In the genomic region with DNA sequence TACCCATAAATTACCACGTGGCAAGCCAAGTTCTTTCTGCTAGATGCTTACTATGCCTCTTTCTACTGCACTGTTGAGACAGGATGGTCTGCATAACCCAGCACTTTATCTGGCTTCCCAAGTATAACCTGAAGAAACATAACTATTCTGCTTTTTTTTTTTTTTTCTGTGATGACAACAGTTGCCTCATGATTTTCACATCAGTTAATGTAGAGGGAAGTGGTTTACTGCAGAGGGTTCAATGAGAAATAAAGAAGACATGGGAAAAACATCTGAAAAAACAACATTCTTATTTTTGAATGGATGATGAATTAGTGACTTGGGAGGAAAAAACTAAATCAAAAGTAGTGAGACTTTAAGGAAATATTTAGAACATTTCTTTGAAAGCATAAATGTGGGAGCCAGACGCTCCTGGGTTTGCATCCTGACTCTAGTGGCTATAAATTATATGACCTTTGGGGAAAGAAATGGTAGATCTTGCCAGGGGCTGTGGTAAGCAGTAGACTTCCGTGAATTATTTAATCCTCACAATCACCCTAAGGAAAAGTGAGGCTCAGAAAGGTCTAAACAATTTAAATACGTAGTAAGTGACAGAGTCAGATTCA, we compare ENCODE assay signal across 19 cellular contexts.
DNase-seq lines count a peak whose midpoint lies in the region; ATAC-seq, FAIRE-seq and TF ChIP-seq lines count a peak whose summit lies in the region.
"Had no signal": no experiment of that assay in that cellular context is flagged by ENCODE, and none has a peak within 500 bp of the region (broad histone marks: within the 10 kb centered on the region; RNA-seq: fewer than 3 reads in every experiment).

No MANE protein-coding gene starts in this region.

- H3K4me2 ChIP-seq in endothelial cell of umbilical vein (ENCODE audit: insufficient read depth, low read length) (no peak overlapping the region), mesenchymal stem cell (ENCODE audit: low read length, poor library complexity, severe bottlenecking) (no peak overlapping the region)

- no peak overlapping the region for H3K27ac ChIP-seq in endothelial cell of umbilical vein (ENCODE audit: insufficient read depth, low read depth, low read length)
- no peak overlapping the region for H3K27ac ChIP-seq in mesenchymal stem cell (ENCODE audit: low read length, poor library complexity, severe bottlenecking)
- H3K27ac ChIP-seq: 22Rv1 had no signal

- TF ChIP-seq POLR2A in endothelial cell of umbilical vein (IDR thresholded peaks at IDR 0.05; ENCODE audit: low read depth, low read length): no peak

- H4K20me1 ChIP-seq in endothelial cell of umbilical vein (replicated peaks; ENCODE audit: control insufficient read depth, extremely low read depth, insufficient read depth, low read length): no peaks in the 10 kb centered on the region

- dilution Hi-C loops in endothelial cell of umbilical vein (cut with MboI; ENCODE audit: extremely low pct_ligation_motif_present, low sequenced_read_pairs): no loop called here

- no peak overlapping the region for H3K4me3 Mint-ChIP-seq in activated T-cell treated with anti-CD3 and anti-CD28 coated beads, Interleukin-2, amount 50 U/mL, for 4 hours
- H3K4me3 Mint-ChIP-seq: CD4-positive, alpha-beta T cell had no signal

- H3K9me3 ChIP-seq in endothelial cell of umbilical vein (replicated peaks; ENCODE audit: control insufficient read depth, insufficient read depth, low read length) (no peaks in the 10 kb centered on the region), mesenchymal stem cell (ENCODE audit: control insufficient read depth, low read length) (peaks cover 6% of the 10 kb centered on the region)
- H3K9me3 ChIP-seq: HAP-1 had no signal

- H3K36me3 ChIP-seq in endothelial cell of umbilical vein (ENCODE audit: control insufficient read depth in 2 of 2, extremely low read depth in 1 of 2, insufficient read depth in 2 of 2, low read length in 2 of 2) (no peaks in the 10 kb centered on the region), mesenchymal stem cell (ENCODE audit: control insufficient read depth in 1 of 2, insufficient read depth in 2 of 2, low read depth in 1 of 2, low read length in 2 of 2) (no peaks in the 10 kb centered on the region)
- H3K36me3 ChIP-seq: HAP-1 had no signal

- 77% methylated on average over 3 of the region's 4 CpGs for WGBS in mesenchymal stem cell

- FAIRE-seq in endothelial cell of umbilical vein (lab: Jason Lieb, UNC): no peak

- H3K9me1 ChIP-seq in endothelial cell of umbilical vein (replicated peaks; ENCODE audit: control insufficient read depth, extremely low read depth, insufficient read depth, low read length): no peaks in the 10 kb centered on the region

- no peak for TF ChIP-seq CTCF in endothelial cell of umbilical vein (IDR thresholded peaks at IDR 0.05; ENCODE audit: extremely low read depth in 1 of 2, insufficient read depth in 1 of 2, low read depth in 1 of 2, low read length in 2 of 2)

- H2AFZ ChIP-seq in endothelial cell of umbilical vein (ENCODE audit: low read depth, low read length): no peak overlapping the region
- H2AFZ ChIP-seq in mesenchymal stem cell (ENCODE audit: low read depth, low read length): no peak overlapping the region

- H4K91ac ChIP-seq in mesenchymal stem cell (ENCODE audit: low read length): no peak overlapping the region

- no peak for ATAC-seq in GM19467 (IDR thresholded peaks at IDR 0.05; ENCODE audit: unreplicated experiment)
- ATAC-seq in activated T-cell treated with anti-CD3 and anti-CD28 coated beads, Interleukin-2, amount 50 U/mL, for 4 hours: no peak

- H4K8ac ChIP-seq in mesenchymal stem cell (ENCODE audit: low read length): no peak overlapping the region

- H2BK15ac ChIP-seq in mesenchymal stem cell (ENCODE audit: low read depth, poor library complexity, severe bottlenecking): no peak overlapping the region

- no peak overlapping the region for H3K4ac ChIP-seq in mesenchymal stem cell (ENCODE audit: low read depth in 1 of 2, low read length in 2 of 2)

- H3K9ac ChIP-seq in endothelial cell of umbilical vein (replicated peaks; ENCODE audit: extremely low read depth, insufficient read depth, low read length) (no peak overlapping the region), mesenchymal stem cell (ENCODE audit: low read length) (no peak overlapping the region)

- BruUV-seq in endothelial cell of umbilical vein (replicated peaks; lab: Mats Ljungman, UMichigan): no TSS peak

- no peaks in the 10 kb centered on the region for H3K79me1 ChIP-seq in mesenchymal stem cell (replicated peaks; ENCODE audit: low read length, poor library complexity, severe bottlenecking)

- H2BK5ac ChIP-seq in mesenchymal stem cell (ENCODE audit: low read depth, low read length, poor library complexity, severe bottlenecking): no peak overlapping the region

- peaks cover 5% of the 10 kb centered on the region for H3K27me3 Mint-ChIP-seq in activated T-cell treated with anti-CD3 and anti-CD28 coated beads, Interleukin-2, amount 50 U/mL, for 4 hours (ENCODE audit: low read depth)

- no peaks in the 10 kb centered on the region for H3K79me2 ChIP-seq in endothelial cell of umbilical vein (ENCODE audit: control insufficient read depth, insufficient read depth, low read length)

- CTCF ChIA-PET in endothelial cell of umbilical vein (lab: Charles Lee): no interaction called here

- DNase-seq in AG08395 (ENCODE audit: low spot score) (peak; percentile 18), GM03348 (ENCODE audit: low spot score) (peak; percentile 30), MV-4-11 (lab: John Stamatoyannopoulos, UW) (peak; percentile 79), endothelial cell of umbilical vein (ENCODE audit: low read depth, low spot score) (peak; percentile 60), midbrain (lab: John Stamatoyannopoulos, UW) (no peak), mesenchymal stem cell (no peak)
- no peak for DNase-seq in activated T-cell treated with anti-CD3 and anti-CD28 coated beads, Interleukin-2, amount 50 U/mL, for 4 hours
- DNase-seq: Calu3; CD4-positive, alpha-beta T cell; DMS79; GDM1; Kasumi-1; NCI-H1105 treated with DMSO at 0.1 percent for 48 hours; NCI-H187; RPMI8226; T-helper 2 cell had no signal

- POLR2A ChIA-PET in endothelial cell of umbilical vein (lab: Charles Lee): no interaction called here

- no peaks in the 10 kb centered on the region for H3K4me1 Mint-ChIP-seq in activated T-cell treated with anti-CD3 and anti-CD28 coated beads, Interleukin-2, amount 50 U/mL, for 4 hours (ENCODE audit: low read depth)

- no peaks in the 10 kb centered on the region for H3K36me3 Mint-ChIP-seq in activated T-cell treated with anti-CD3 and anti-CD28 coated beads, Interleukin-2, amount 50 U/mL, for 4 hours (ENCODE audit: insufficient read depth)

- no peak overlapping the region for H3K18ac ChIP-seq in mesenchymal stem cell (ENCODE audit: low read depth in 1 of 2, low read length in 2 of 2)

- H2AK5ac ChIP-seq in mesenchymal stem cell (ENCODE audit: low read length, severe bottlenecking): no peak overlapping the region

- H2BK12ac ChIP-seq in mesenchymal stem cell (ENCODE audit: low read length in 2 of 2): no peak overlapping the region

- no peaks in the 10 kb centered on the region for H3K9me3 Mint-ChIP-seq in activated T-cell treated with anti-CD3 and anti-CD28 coated beads, Interleukin-2, amount 50 U/mL, for 4 hours
- H3K9me3 Mint-ChIP-seq: CD4-positive, alpha-beta T cell had no signal

- no peak overlapping the region for H3K14ac ChIP-seq in mesenchymal stem cell (ENCODE audit: low read length in 2 of 2)

- H3K4me1 ChIP-seq in endothelial cell of umbilical vein (ENCODE audit: control insufficient read depth, extremely low read depth, insufficient read depth, low read length) (no peaks in the 10 kb centered on the region), mesenchymal stem cell (ENCODE audit: control insufficient read depth, insufficient read depth, low read depth, low read length) (no peaks in the 10 kb centered on the region)
- H3K4me1 ChIP-seq: HAP-1 had no signal

- H3K27me3 ChIP-seq in endothelial cell of umbilical vein (ENCODE audit: control insufficient read depth in 2 of 2, insufficient read depth in 2 of 2, low read length in 2 of 2) (no peaks in the 10 kb centered on the region), mesenchymal stem cell (ENCODE audit: control insufficient read depth in 1 of 2, insufficient read depth in 1 of 2, low read length in 2 of 2) (no peaks in the 10 kb centered on the region)

- intact Hi-C loops in endothelial cell of umbilical vein (cut with micrococcal nuclease): no loop called here

- H3K4me3 ChIP-seq in endothelial cell of umbilical vein (replicated peaks in 1 of 3; ENCODE audit: insufficient read depth in 1 of 3, low read depth in 1 of 3, low read length in 3 of 3) (no peak overlapping the region), mesenchymal stem cell (ENCODE audit: insufficient read depth in 1 of 2, low read depth in 1 of 2, low read length in 2 of 2) (no peak overlapping the region)
- H3K4me3 ChIP-seq: HAP-1 had no signal

- no peak overlapping the region for H2BK120ac ChIP-seq in mesenchymal stem cell (ENCODE audit: low read depth, low read length)

- no peak overlapping the region for H3K23ac ChIP-seq in mesenchymal stem cell (ENCODE audit: low read length in 2 of 2)

TF ChIP-seq in endothelial cell of umbilical vein, 7 proteins besides CTCF, POLR2A, EP300 and RAD21:
- no peak for TF ChIP-seq FOS (IDR thresholded peaks at IDR 0.05; ENCODE audit: borderline replicate concordance, insufficient read depth, low read length)
- no peak for TF ChIP-seq POLR2AphosphoS5 (IDR thresholded peaks at IDR 0.05; ENCODE audit: insufficient read depth, low read depth, low read length)
- TF ChIP-seq MYC (IDR thresholded peaks at IDR 0.05; ENCODE audit: low read depth, low read length): no peak
- TF ChIP-seq JUN (IDR thresholded peaks at IDR 0.05; ENCODE audit: borderline replicate concordance, insufficient read depth, insufficient read length, low read depth): no peak
- no peak for TF ChIP-seq MAX (IDR thresholded peaks at IDR 0.05; ENCODE audit: insufficient read depth, insufficient read length)
- no peak for TF ChIP-seq EZH2 (IDR thresholded peaks at IDR 0.05; ENCODE audit: borderline replicate concordance, low read depth, low read length, severe bottlenecking)
- TF ChIP-seq GATA2 (IDR thresholded peaks at IDR 0.05; ENCODE audit: insufficient read depth, insufficient read length, low read depth, low read length): no peak

Comparison
In these comparisons a context has a peak if more than half of its experiments do, and no peak if none do; other contexts are left out.
1. DNase-seq: peak in AG08395 (single experiment), GM03348 (single experiment), MV-4-11 (single experiment) and endothelial cell of umbilical vein (single experiment); none in activated T-cell treated with anti-CD3 and anti-CD28 coated beads, Interleukin-2, amount 50 U/mL, for 4 hours (single experiment), midbrain (single experiment) and mesenchymal stem cell (single experiment).